ENCODE assay signal across 26 cellular contexts in genomic region chr7:99930376-99930775, GRCh38. TPM values are rescaled to one million over a fixed set of nuclear protein-coding genes. Genes with fewer than 3 reads are reported as not detected.
"Had no signal": no experiment of that assay in that cellular context is flagged by ENCODE, and none has a peak within 500 bp of the region (broad histone marks: within the 10 kb centered on the region; RNA-seq: fewer than 3 reads in every experiment).

No MANE protein-coding gene starts in this region.

- H3K9me3 Mint-ChIP-seq: activated B cell treated with CpG ODN at 0.5 μM for 24 hours; activated CD8-positive, alpha-beta T cell treated with anti-CD3 and anti-CD28 coated beads for 36 hours; effector memory CD8-positive, alpha-beta T cell; memory B cell; neural crest cell had no signal

- DNase-seq: activated B cell treated with CpG ODN at 0.5 μM for 24 hours; activated CD4-positive, alpha-beta T cell treated with anti-CD3 and anti-CD28 coated beads for 4 hours; activated CD8-positive, alpha-beta memory T cell treated with anti-CD3 and anti-CD28 coated beads, Interleukin-2, amount 10 ng/mL, durations not matched to agents 7 days and 5 days; activated CD8-positive, alpha-beta T cell treated with anti-CD3 and anti-CD28 coated beads for 36 hours; activated gamma-delta T cell; activated naive CD4-positive, alpha-beta T cell treated with anti-CD3 and anti-CD28 coated beads, Interleukin-2, amount 50 U/mL, for 16 hours; activated T-cell treated with anti-CD3 and anti-CD28 coated beads for 4 hours; adrenal gland; brain microvascular endothelial cell; central memory CD4-positive, alpha-beta T cell; effector memory CD8-positive, alpha-beta T cell; foreskin melanocyte; hippocampal formation; spleen; stimulated activated CD4-positive, alpha-beta T cell treated with anti-CD3 and anti-CD28 coated beads, Interleukin-4, amount 100 ng/mL, for 1 hour; stimulated activated naive CD4-positive, alpha-beta T cell treated with Interleukin-2 at 50 U/mL for 16 hours; T-helper 9 cell had no signal

- FAIRE-seq: endothelial cell of umbilical vein had no signal

- H3K4me3 ChIP-seq: adrenal gland, ascending aorta, prostate gland, thoracic aorta had no signal

- H3K36me3 Mint-ChIP-seq: activated CD8-positive, alpha-beta memory T cell treated with anti-CD3 and anti-CD28 coated beads, Interleukin-2, amount 10 ng/mL, durations not matched to agents 7 days and 5 days; memory B cell had no signal

- H3K27ac ChIP-seq: adrenal gland, ascending aorta, brain microvascular endothelial cell, thoracic aorta had no signal

- H3K36me3 ChIP-seq: adrenal gland, ascending aorta, brain microvascular endothelial cell, prostate gland, spleen, thoracic aorta had no signal

- H3K4me1 ChIP-seq: ascending aorta had no signal

- H3K9me3 ChIP-seq: adrenal gland, ascending aorta, prostate gland, spleen, thoracic aorta had no signal

- H3K4me3 Mint-ChIP-seq: activated B cell treated with CpG ODN at 0.5 μM for 24 hours; activated CD8-positive, alpha-beta memory T cell treated with anti-CD3 and anti-CD28 coated beads, Interleukin-2, amount 10 ng/mL, durations not matched to agents 7 days and 5 days; memory B cell had no signal

- H3K27ac Mint-ChIP-seq: activated B cell treated with CpG ODN at 0.5 μM for 24 hours; activated CD8-positive, alpha-beta memory T cell treated with anti-CD3 and anti-CD28 coated beads, Interleukin-2, amount 10 ng/mL, durations not matched to agents 7 days and 5 days; activated CD8-positive, alpha-beta T cell treated with anti-CD3 and anti-CD28 coated beads for 36 hours; effector memory CD8-positive, alpha-beta T cell; memory B cell had no signal

- H3K27me3 ChIP-seq: ascending aorta had no signal

RNA-seq across cellular contexts. Expression of gene GJC3, which starts 1.0 kb away (rescaled TPM):
- total RNA-seq: activated B cell treated with CpG ODN at 0.5 μM for 24 hours; activated CD8-positive, alpha-beta memory T cell treated with anti-CD3 and anti-CD28 coated beads, Interleukin-2, amount 10 ng/mL, durations not matched to agents 7 days and 5 days; adrenal gland; ascending aorta; endothelial cell of umbilical vein; ureter had no signal

RNA-seq across cellular contexts. Expression of gene AZGP1, which starts 45.5 kb away (rescaled TPM):
- total RNA-seq: activated B cell treated with CpG ODN at 0.5 μM for 24 hours; activated CD8-positive, alpha-beta memory T cell treated with anti-CD3 and anti-CD28 coated beads, Interleukin-2, amount 10 ng/mL, durations not matched to agents 7 days and 5 days; activated CD8-positive, alpha-beta T cell treated with anti-CD3 and anti-CD28 coated beads for 36 hours; ascending aorta; dermis microvascular lymphatic vessel endothelial cell; endothelial cell of umbilical vein; neural crest cell; T-helper 1 cell treated with Interleukin-12 subunit alpha and Interleukin-12 subunit beta and Interleukin-4 antibody, amounts not matched to agents 30 ng/mL and 1 ng/mL, for 36 hours had no signal
- polyA plus RNA-seq: endothelial cell of umbilical vein had no signal

RNA-seq across cellular contexts. Expression of gene OR2AE1, which starts 53.5 kb away (rescaled TPM):
- total RNA-seq: activated CD8-positive, alpha-beta T cell treated with anti-CD3 and anti-CD28 coated beads for 36 hours; ascending aorta; dermis microvascular lymphatic vessel endothelial cell; endothelial cell of umbilical vein; neural crest cell; prostate gland; ureter had no signal
- polyA plus RNA-seq: adrenal gland, spleen had no signal
